1 cellular context compared by ENCODE assay signal in genomic region chr15:63465104-63465503, GRCh38.
TF ChIP-seq lines count a peak whose summit lies in the region.

No MANE protein-coding gene starts in this region.

TF ChIP-seq in IMR-90, 13 proteins besides CTCF, POLR2A, EP300 and RAD21:
- TF ChIP-seq BHLHE40 (IDR thresholded peaks at IDR 0.05; ENCODE audit: low read depth, low read length) (0 out of 2 replicates have a peak, but pooled peaks have one; percentile 26), ELK1 (IDR thresholded peaks at IDR 0.05; ENCODE audit: borderline replicate concordance, low read depth, low read length) (no peak), CEBPB (IDR thresholded peaks at IDR 0.05; ENCODE audit: low read depth, low read length) (0 out of 2 replicates have a peak, but pooled peaks have one; percentile 20), MAZ (IDR thresholded peaks at IDR 0.05; ENCODE audit: borderline replicate concordance, low read depth, low read length) (no peak)
TF ChIP-seq in IMR-90: peak in this region for 2.
